Comparison of ENCODE assay signal across 9 cellular contexts in the genomic region with DNA sequence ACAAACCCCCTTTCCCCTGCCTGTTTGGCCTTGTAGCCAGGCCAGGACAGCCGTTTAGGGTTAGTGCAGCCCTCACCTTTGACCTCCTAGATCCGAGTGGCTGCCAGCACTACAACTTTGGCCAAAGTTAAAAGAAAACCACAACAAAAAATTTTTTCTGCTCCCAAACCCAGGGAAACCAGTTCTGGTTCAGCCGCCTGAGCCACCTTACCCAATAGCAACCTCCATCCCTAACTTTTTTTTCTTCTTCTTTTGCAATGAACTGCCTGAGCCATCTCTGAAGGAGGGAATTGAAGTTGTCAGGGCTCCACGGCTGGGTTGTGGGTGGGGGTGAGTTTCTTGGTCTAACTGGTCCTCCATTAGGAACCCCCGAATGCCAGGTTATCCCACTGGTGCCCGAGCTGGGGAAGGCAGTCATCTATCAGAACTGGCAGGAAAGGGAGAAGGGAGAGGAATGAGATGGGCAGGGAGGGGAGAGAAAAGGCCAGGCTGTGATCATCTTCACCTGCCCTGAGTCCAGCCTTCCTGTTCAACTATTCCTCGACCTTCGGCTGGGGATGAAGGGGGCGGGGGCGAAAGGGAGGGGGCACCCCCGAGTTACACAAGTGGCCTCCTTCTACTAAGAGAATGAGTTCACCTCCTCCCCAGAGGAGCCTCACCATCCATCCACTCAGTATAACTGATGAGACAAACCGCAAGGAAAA. TPM values are rescaled to one million over a fixed set of nuclear protein-coding genes. Genes with fewer than 3 reads are reported as not detected.
DNase-seq lines count a peak whose midpoint lies in the region; ATAC-seq and TF ChIP-seq lines count a peak whose summit lies in the region.
"Had no signal": no experiment of that assay in that cellular context is flagged by ENCODE, and none has a peak within 500 bp of the region (broad histone marks: within the 10 kb centered on the region; RNA-seq: fewer than 3 reads in every experiment).

No MANE protein-coding gene starts in this region.

- H3K36me3 Mint-ChIP-seq in activated CD4-positive, alpha-beta T cell treated with anti-CD3 and anti-CD28 coated beads, Interleukin-2, amount 10 ng/mL, durations not matched to agents 24 days and 14 days (ENCODE audit: low read depth), result peaks cover 3% of the 10 kb centered on the region
- H3K36me3 Mint-ChIP-seq in activated CD4-positive, alpha-beta T cell treated with anti-CD3 and anti-CD28 coated beads, Interleukin-2, amount 10 ng/mL, durations not matched to agents 7 days and 5 days (ENCODE audit: low read depth), result peaks cover 2% of the 10 kb centered on the region

- H3K4me1 ChIP-seq in muscle layer of duodenum (ENCODE audit: control insufficient read depth in 1 of 2, insufficient read depth in 2 of 2, low read length in 2 of 2) (peaks cover under 1 to 10% of the 10 kb centered on the region in 2 donors), urinary bladder (ENCODE audit: insufficient read depth) (peaks cover 3% of the 10 kb centered on the region), foreskin keratinocyte (peaks cover 18% of the 10 kb centered on the region)

- TF ChIP-seq CTCF in foreskin keratinocyte (conservative IDR thresholded peaks at IDR 0.05), result no peak

- H3K9me3 ChIP-seq in muscle layer of duodenum (ENCODE audit: control insufficient read depth in 1 of 2, low read length in 2 of 2), result no peaks in the 10 kb centered on the region

- H3K36me3 ChIP-seq in muscle layer of duodenum (ENCODE audit: control insufficient read depth in 1 of 2, insufficient read depth in 2 of 2, low read length in 2 of 2) (no peaks in the 10 kb centered on the region), urinary bladder (ENCODE audit: insufficient read depth) (no peaks in the 10 kb centered on the region)

- CTCF ChIA-PET in activated CD4-positive, alpha-beta T cell treated with anti-CD3 and anti-CD28 coated beads, Interleukin-2, amount 10 ng/mL, durations not matched to agents 7 days and 5 days (lab: Charles Lee), result no interaction called here

- no peak overlapping the region for H3K27ac Mint-ChIP-seq in activated CD4-positive, alpha-beta T cell treated with anti-CD3 and anti-CD28 coated beads, Interleukin-2, amount 10 ng/mL, durations not matched to agents 24 days and 14 days
- no peak overlapping the region for H3K27ac Mint-ChIP-seq in activated CD4-positive, alpha-beta T cell treated with anti-CD3 and anti-CD28 coated beads, Interleukin-2, amount 10 ng/mL, durations not matched to agents 7 days and 5 days

- no peak overlapping the region for H3K4me3 Mint-ChIP-seq in activated CD4-positive, alpha-beta T cell treated with anti-CD3 and anti-CD28 coated beads, Interleukin-2, amount 10 ng/mL, durations not matched to agents 24 days and 14 days
- H3K4me3 Mint-ChIP-seq in activated CD4-positive, alpha-beta T cell treated with anti-CD3 and anti-CD28 coated beads, Interleukin-2, amount 10 ng/mL, durations not matched to agents 7 days and 5 days, result no peak overlapping the region

- intact Hi-C loops in activated CD4-positive, alpha-beta T cell treated with anti-CD3 and anti-CD28 coated beads, Interleukin-2, amount 10 ng/mL, durations not matched to agents 24 days and 14 days (cut with micrococcal nuclease), result no loop called here

- no peak for ATAC-seq in foreskin keratinocyte
- ATAC-seq in GM18861 (IDR thresholded peaks at IDR 0.05; ENCODE audit: unreplicated experiment), result no peak
- ATAC-seq in HG02678 (IDR thresholded peaks at IDR 0.05; ENCODE audit: unreplicated experiment), result no peak

- no peaks in the 10 kb centered on the region for H3K4me1 Mint-ChIP-seq in activated CD4-positive, alpha-beta T cell treated with anti-CD3 and anti-CD28 coated beads, Interleukin-2, amount 10 ng/mL, durations not matched to agents 24 days and 14 days
- H3K4me1 Mint-ChIP-seq in activated CD4-positive, alpha-beta T cell treated with anti-CD3 and anti-CD28 coated beads, Interleukin-2, amount 10 ng/mL, durations not matched to agents 7 days and 5 days, result no peaks in the 10 kb centered on the region

- H3K27ac ChIP-seq in muscle layer of duodenum (ENCODE audit: low read length), result peak overlapping the region; percentile 90
- peak overlapping the region; percentile 27 for H3K27ac ChIP-seq in urinary bladder (ENCODE audit: low read depth)
- no peak overlapping the region for H3K27ac ChIP-seq in foreskin keratinocyte

- H3K9me3 Mint-ChIP-seq in activated CD4-positive, alpha-beta T cell treated with anti-CD3 and anti-CD28 coated beads, Interleukin-2, amount 10 ng/mL, durations not matched to agents 24 days and 14 days, result peaks cover 5% of the 10 kb centered on the region
- no peaks in the 10 kb centered on the region for H3K9me3 Mint-ChIP-seq in activated CD4-positive, alpha-beta T cell treated with anti-CD3 and anti-CD28 coated beads, Interleukin-2, amount 10 ng/mL, durations not matched to agents 7 days and 5 days

- peaks cover 79% of the 10 kb centered on the region for H3K27me3 Mint-ChIP-seq in activated CD4-positive, alpha-beta T cell treated with anti-CD3 and anti-CD28 coated beads, Interleukin-2, amount 10 ng/mL, durations not matched to agents 24 days and 14 days
- peaks cover 85% of the 10 kb centered on the region for H3K27me3 Mint-ChIP-seq in activated CD4-positive, alpha-beta T cell treated with anti-CD3 and anti-CD28 coated beads, Interleukin-2, amount 10 ng/mL, durations not matched to agents 7 days and 5 days

- H3K4me3 ChIP-seq in muscle layer of duodenum (ENCODE audit: low read depth in 1 of 2, low read length in 2 of 2) (peak overlapping the region; percentile 72 to 88), urinary bladder (ENCODE audit: low read depth, low read length) (no peak overlapping the region)

- 39% methylated on average over 12 of the region's 12 CpGs for WGBS in urinary bladder

- DNase-seq in activated CD4-positive, alpha-beta T cell treated with anti-CD3 and anti-CD28 coated beads, Interleukin-2, amount 10 ng/mL, durations not matched to agents 24 days and 14 days, result peak; percentile 29
- no peak for DNase-seq in activated CD4-positive, alpha-beta T cell treated with anti-CD3 and anti-CD28 coated beads, Interleukin-2, amount 10 ng/mL, durations not matched to agents 7 days and 5 days
- DNase-seq in fibroblast of gingiva (ENCODE audit: low read depth), result peak; percentile 43
- DNase-seq in foreskin keratinocyte, result no peak

- H3K27me3 ChIP-seq in muscle layer of duodenum (ENCODE audit: low read depth, low read length) (peaks cover 12% of the 10 kb centered on the region), foreskin keratinocyte (no peaks in the 10 kb centered on the region)

- POLR2A ChIA-PET in activated CD4-positive, alpha-beta T cell treated with anti-CD3 and anti-CD28 coated beads, Interleukin-2, amount 10 ng/mL, durations not matched to agents 7 days and 5 days (lab: Charles Lee), result no interaction called here

RNA-seq across cellular contexts. Expression of gene NR2F2, which starts 6.2 kb away (rescaled TPM):
- not detected in 2 replicates for total RNA-seq in activated CD4-positive, alpha-beta T cell treated with anti-CD3 and anti-CD28 coated beads, Interleukin-2, amount 10 ng/mL, durations not matched to agents 24 days and 14 days
- total RNA-seq in activated CD4-positive, alpha-beta T cell treated with anti-CD3 and anti-CD28 coated beads, Interleukin-2, amount 10 ng/mL, durations not matched to agents 7 days and 5 days, result not detected
- 28.0 TPM for total RNA-seq in urinary bladder
- polyA plus RNA-seq in urinary bladder, result 66.2 TPM
- 24.9 and 30.6 TPM in 2 replicates for total RNA-seq in foreskin keratinocyte
- 20.3 and 20.8 TPM in 2 replicates for polyA plus RNA-seq in foreskin keratinocyte
- total RNA-seq: OCI-LY7 had no signal

Comparison
In these comparisons a context has a peak if more than half of its experiments do, and no peak if none do; other contexts are left out.
1. DNase-seq: peak in activated CD4-positive, alpha-beta T cell treated with anti-CD3 and anti-CD28 coated beads, Interleukin-2, amount 10 ng/mL, durations not matched to agents 24 days and 14 days (single experiment) and fibroblast of gingiva (single experiment); none in activated CD4-positive, alpha-beta T cell treated with anti-CD3 and anti-CD28 coated beads, Interleukin-2, amount 10 ng/mL, durations not matched to agents 7 days and 5 days (single experiment) and foreskin keratinocyte (0 of 2).
2. RNA of gene NR2F2, which starts 6.2 kb away (total RNA-seq): 28.0 TPM in urinary bladder (single experiment) and 24.9 to 30.6 TPM in foreskin keratinocyte; not detected in activated CD4-positive, alpha-beta T cell treated with anti-CD3 and anti-CD28 coated beads, Interleukin-2, amount 10 ng/mL, durations not matched to agents 24 days and 14 days and not detected in activated CD4-positive, alpha-beta T cell treated with anti-CD3 and anti-CD28 coated beads, Interleukin-2, amount 10 ng/mL, durations not matched to agents 7 days and 5 days; every median in the first group is over 10 times any median in the second.